In the genomic region with DNA sequence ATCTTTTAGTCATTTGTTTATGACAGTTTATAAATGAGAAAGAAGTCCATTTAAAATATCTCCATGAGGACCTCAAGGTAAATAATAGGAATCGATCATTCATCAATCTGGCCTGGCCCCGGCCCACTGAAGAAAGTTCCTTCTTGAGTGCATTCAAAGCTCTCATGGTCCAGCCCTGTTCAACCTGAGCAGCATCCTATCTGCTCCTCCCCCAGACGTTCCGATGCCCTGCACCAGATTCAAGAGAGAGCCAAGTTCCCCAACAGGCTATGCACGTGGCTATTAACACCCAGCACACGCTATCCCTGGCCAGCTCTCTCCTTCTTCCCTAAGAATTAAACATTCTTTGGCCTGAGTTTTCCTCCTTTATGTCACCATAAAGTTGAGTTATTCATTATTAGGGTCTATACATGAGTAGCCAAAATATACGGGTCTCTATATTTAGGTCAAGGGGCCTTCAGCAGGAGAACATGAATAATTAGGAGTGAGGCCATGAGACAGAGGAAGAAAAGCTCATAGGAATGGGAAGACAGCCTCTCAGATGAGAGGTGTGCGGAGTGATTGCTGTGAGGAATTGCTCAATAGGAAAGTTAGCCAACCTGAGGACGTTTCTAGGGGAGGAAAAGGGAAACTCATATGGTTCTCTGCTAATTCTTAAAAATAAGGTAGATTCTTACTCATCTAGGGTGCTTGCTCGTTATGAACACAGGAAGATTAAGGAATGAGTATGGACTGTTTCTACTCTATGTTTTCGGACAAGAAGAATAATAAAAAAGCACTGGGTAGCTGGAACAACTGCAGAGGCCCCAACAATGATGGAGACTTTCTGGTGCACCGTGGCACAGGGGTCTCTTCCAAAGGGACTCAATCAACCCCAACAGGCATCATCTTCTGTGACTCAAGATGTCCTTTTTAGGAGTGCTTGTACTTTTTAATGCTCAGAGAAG, we compare ENCODE assay signal across 11 cellular contexts. TPM values are rescaled to one million over a fixed set of nuclear protein-coding genes. Genes with fewer than 3 reads are reported as not detected.
DNase-seq lines count a peak whose midpoint lies in the region; ATAC-seq and TF ChIP-seq lines count a peak whose summit lies in the region.
"Had no signal": no experiment of that assay in that cellular context is flagged by ENCODE, and none has a peak within 500 bp of the region (broad histone marks: within the 10 kb centered on the region; RNA-seq: fewer than 3 reads in every experiment).

No MANE protein-coding gene starts in this region.

- no peaks in the 10 kb centered on the region for H3K27me3 Mint-ChIP-seq in activated naive CD4-positive, alpha-beta T cell treated with anti-CD3 and anti-CD28 coated beads, Interleukin-2, amount 10 ng/mL, durations not matched to agents 7 days and 5 days
- H3K27me3 Mint-ChIP-seq in endodermal cell (ENCODE audit: insufficient read depth): peaks cover 34% of the 10 kb centered on the region
- H3K27me3 Mint-ChIP-seq in mesothelial cell of epicardium (ENCODE audit: low read depth): peaks cover 26% of the 10 kb centered on the region

- H3K4me1 ChIP-seq in endodermal cell (ENCODE audit: control insufficient read depth, insufficient read depth, low read length) (no peaks in the 10 kb centered on the region), body of pancreas (no peaks in the 10 kb centered on the region)

- H3K27ac Mint-ChIP-seq in activated naive CD4-positive, alpha-beta T cell treated with anti-CD3 and anti-CD28 coated beads, Interleukin-2, amount 10 ng/mL, durations not matched to agents 7 days and 5 days: peak overlapping the region; percentile 99
- no peak overlapping the region for H3K27ac Mint-ChIP-seq in endodermal cell
- no peak overlapping the region for H3K27ac Mint-ChIP-seq in mesothelial cell of epicardium

- H3K36me3 Mint-ChIP-seq in activated naive CD4-positive, alpha-beta T cell treated with anti-CD3 and anti-CD28 coated beads, Interleukin-2, amount 10 ng/mL, durations not matched to agents 7 days and 5 days: peaks cover 57% of the 10 kb centered on the region
- no peaks in the 10 kb centered on the region for H3K36me3 Mint-ChIP-seq in endodermal cell (ENCODE audit: low read depth)
- no peaks in the 10 kb centered on the region for H3K36me3 Mint-ChIP-seq in mesothelial cell of epicardium

- H3K9me3 ChIP-seq in endodermal cell (ENCODE audit: control insufficient read depth, low read length): no peaks in the 10 kb centered on the region
- no peaks in the 10 kb centered on the region for H3K9me3 ChIP-seq in body of pancreas
- H3K9me3 ChIP-seq: SJSA1 had no signal

- H3K4me3 ChIP-seq in endodermal cell (ENCODE audit: low read length) (no peak overlapping the region), body of pancreas (no peak overlapping the region)
- H3K4me3 ChIP-seq: GM23248, SJSA1 had no signal

- TF ChIP-seq CTCF in endodermal cell (conservative IDR thresholded peaks at IDR 0.05) (no peak), mesothelial cell of epicardium (IDR thresholded peaks at IDR 0.05; ENCODE audit: unreplicated experiment) (no peak), GM10266 (IDR thresholded peaks at IDR 0.05; ENCODE audit: control insufficient read depth, insufficient read depth, low read depth, missing control alignments) (no peak), body of pancreas (IDR thresholded peaks at IDR 0.05) (no peak)

- H3K27me3 ChIP-seq in endodermal cell (ENCODE audit: control insufficient read depth, insufficient read depth, low read length, poor library complexity, severe bottlenecking) (peaks cover 36% of the 10 kb centered on the region), body of pancreas (no peaks in the 10 kb centered on the region)
- H3K27me3 ChIP-seq: SJSA1 had no signal

- H3K4me3 Mint-ChIP-seq in activated naive CD4-positive, alpha-beta T cell treated with anti-CD3 and anti-CD28 coated beads, Interleukin-2, amount 10 ng/mL, durations not matched to agents 7 days and 5 days: peak overlapping the region; percentile 74
- H3K4me3 Mint-ChIP-seq in endodermal cell (no peak overlapping the region), mesothelial cell of epicardium (no peak overlapping the region)

- TF ChIP-seq POLR2A in body of pancreas (IDR thresholded peaks at IDR 0.05): no peak

- H3K4me1 Mint-ChIP-seq in activated naive CD4-positive, alpha-beta T cell treated with anti-CD3 and anti-CD28 coated beads, Interleukin-2, amount 10 ng/mL, durations not matched to agents 7 days and 5 days: peaks cover 95% of the 10 kb centered on the region
- peaks cover 26% of the 10 kb centered on the region for H3K4me1 Mint-ChIP-seq in endodermal cell
- H3K4me1 Mint-ChIP-seq in mesothelial cell of epicardium: peaks cover 16% of the 10 kb centered on the region

- no peak for ATAC-seq in body of pancreas

- H3K36me3 ChIP-seq in endodermal cell (ENCODE audit: control insufficient read depth, insufficient read depth, low read length): no peaks in the 10 kb centered on the region
- H3K36me3 ChIP-seq in body of pancreas (replicated peaks in 1 of 2; ENCODE audit: insufficient read depth in 1 of 2, low read depth in 2 of 2): no peaks in the 10 kb centered on the region
- H3K36me3 ChIP-seq: SJSA1 had no signal

- no peak overlapping the region for H3K9ac ChIP-seq in endodermal cell (ENCODE audit: extremely low read depth, low read length, poor library complexity, severe bottlenecking)
- H3K9ac ChIP-seq: GM23248 had no signal

- no peaks in the 10 kb centered on the region for H3K9me3 Mint-ChIP-seq in activated naive CD4-positive, alpha-beta T cell treated with anti-CD3 and anti-CD28 coated beads, Interleukin-2, amount 10 ng/mL, durations not matched to agents 7 days and 5 days
- H3K9me3 Mint-ChIP-seq in endodermal cell: no peaks in the 10 kb centered on the region
- H3K9me3 Mint-ChIP-seq in mesothelial cell of epicardium: no peaks in the 10 kb centered on the region

- intact Hi-C loops in body of pancreas (cut with DNase I): no loop called here

- no peak for DNase-seq in activated naive CD4-positive, alpha-beta T cell treated with anti-CD3 and anti-CD28 coated beads, Interleukin-2, amount 10 ng/mL, durations not matched to agents 7 days and 5 days
- no peak for DNase-seq in activated naive CD4-positive, alpha-beta T cell treated with Interleukin-2 at 50 U/mL for 16 hours
- peak; percentile 80 for DNase-seq in SKM-1 treated with dmso at 0.1 percent for 144 hours (lab: John Stamatoyannopoulos, UW; ENCODE audit: unreplicated experiment)
- peak; percentile 16 for DNase-seq in endodermal cell
- DNase-seq in dedifferentiated amniotic fluid mesenchymal stem cell (ENCODE audit: extremely low spot score): no peak
- DNase-seq in mesothelial cell of epicardium (ENCODE audit: low spot score in 2 of 2, unreplicated experiment in 2 of 2): no peak
- DNase-seq in GM10266 (ENCODE audit: extremely low spot score): no peak
- no peak for DNase-seq in body of pancreas
- DNase-seq: GDM1, GM23248 had no signal

- 90 to 92% methylated on average over 6 to 12 of the region's 12 CpGs for WGBS in endodermal cell (ENCODE audit: insufficient coverage in 1 of 2, insufficient read length in 1 of 2), 2 experiments
- WGBS in body of pancreas, 2 donors: 75 to 77% methylated on average over 12 of the region's 12 CpGs

- CTCF ChIA-PET in activated naive CD4-positive, alpha-beta T cell treated with anti-CD3 and anti-CD28 coated beads, Interleukin-2, amount 10 ng/mL, durations not matched to agents 7 days and 5 days (lab: Charles Lee): interaction anchor here (0.5 to 2.6 kb wide), 14 partner anchors 13 to 225 kb away, joined by 3 to 14 read pairs (median 4); no protein-coding TSS in a partner anchor

- H3K27ac ChIP-seq in endodermal cell (ENCODE audit: low read depth, low read length) (no peak overlapping the region), body of pancreas (no peak overlapping the region)
- H3K27ac ChIP-seq: GM23248, SJSA1 had no signal

RNA-seq across cellular contexts. Expression of gene RUNX1, which starts 23.6 kb away (rescaled TPM):
- 1 to 10 TPM in 1 of 2 donors, under 1 TPM in 1; 0.31 to 2.8 TPM for total RNA-seq in endodermal cell
- 0.50 TPM for polyA plus RNA-seq in endodermal cell (2013, experiment 1 of 2)
- polyA plus RNA-seq in endodermal cell (2013, experiment 2 of 2): 1.0 TPM
- total RNA-seq in mesothelial cell of epicardium: 38.3 to 41.2 TPM (median 38.5 TPM) in 3 replicates
- total RNA-seq in body of pancreas: 10 to 100 TPM in 1 of 2 donors, 1 to 10 TPM in 1; 4.9 to 12.5 TPM

Comparison
In these comparisons a context has a peak if more than half of its experiments do, and no peak if none do; other contexts are left out.
1. DNase-seq: peak in SKM-1 treated with dmso at 0.1 percent for 144 hours (single experiment) and endodermal cell (single experiment); none in activated naive CD4-positive, alpha-beta T cell treated with anti-CD3 and anti-CD28 coated beads, Interleukin-2, amount 10 ng/mL, durations not matched to agents 7 days and 5 days (single experiment), activated naive CD4-positive, alpha-beta T cell treated with Interleukin-2 at 50 U/mL for 16 hours (single experiment), dedifferentiated amniotic fluid mesenchymal stem cell (single experiment), mesothelial cell of epicardium (0 of 2), GM10266 (single experiment) and body of pancreas (0 of 4).